ENCODE assay signal across 8 cellular contexts in the genomic region with DNA sequence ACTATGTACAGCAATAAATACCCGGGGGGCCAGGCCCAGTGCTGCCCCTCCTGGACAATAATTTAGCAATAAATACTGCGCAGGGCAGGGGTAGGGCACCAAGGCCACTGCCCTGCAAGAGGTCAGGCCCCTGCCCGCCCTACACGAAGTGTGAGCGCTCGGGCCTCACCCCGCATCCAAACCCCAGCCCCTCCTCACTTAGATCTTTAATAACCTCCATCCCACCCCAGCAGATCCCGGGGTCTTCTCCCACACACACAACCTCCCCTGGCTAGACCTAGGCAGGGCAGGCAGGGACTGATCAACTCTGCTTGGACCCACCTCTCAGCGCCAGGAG. TPM values are rescaled to one million over a fixed set of nuclear protein-coding genes. Genes with fewer than 3 reads are reported as not detected.
DNase-seq lines count a peak whose midpoint lies in the region; ATAC-seq, FAIRE-seq and TF ChIP-seq lines count a peak whose summit lies in the region.
"Not testable (repeated sequence)": the region's sequence is repeated elsewhere in the genome, so short reads cannot be mapped to it uniquely, and the experiment has no call there.

No MANE protein-coding gene starts in this region.

- H3K27me3 ChIP-seq in HCT116 (ENCODE audit: insufficient read depth, low read length); K562 (ENCODE audit: control insufficient read depth in 2 of 2, insufficient read depth in 2 of 2, low read length in 2 of 2); left ventricle myocardium inferior (ENCODE audit: low read depth); neuron (ENCODE audit: insufficient read depth, low read length); testis: not testable (repeated sequence)

- not testable (repeated sequence) for H3K9me2 ChIP-seq in HCT116 (ENCODE audit: insufficient read depth)

- peak overlapping the region; percentile 21 to 67; a peak in 3 of 4 replicates for H3K4me3 ChIP-seq in HCT116 (replicated peaks in 1 of 2; ENCODE audit: low read depth in 1 of 2, low read length in 2 of 2)
- H3K4me3 ChIP-seq in K562 = peak overlapping the region; percentile 91
- peak overlapping the region; percentile 90 for H3K4me3 ChIP-seq in left ventricle myocardium inferior
- peak overlapping the region; percentile 66 for H3K4me3 ChIP-seq in neuron (ENCODE audit: low read length)
- H3K4me3 ChIP-seq in testis = peak overlapping the region; percentile 67 to 87

- 21% methylated on average over 8 of the region's 9 CpGs for WGBS in K562 (ENCODE audit: insufficient coverage, low coverage, missing lambda C conversion rate)
- WGBS in testis, 2 donors = 22 to 29% methylated on average over 8 to 9 of the region's 9 CpGs

- H3K27me3 Mint-ChIP-seq in T-cell = not testable (repeated sequence)

- not testable (repeated sequence) for DNase-seq in HCT116 (ENCODE audit: low read depth, low spot score); K562 (ENCODE audit: extremely low read depth in 1 of 4, low spot score in 3 of 4); left ventricle myocardium inferior; testis
- DNase-seq in T-cell = peak in 1 of 34 experiments; percentile 27

- not testable (repeated sequence) for TF ChIP-seq CTCF in HCT116 (IDR thresholded peaks at IDR 0.05 in 2 of 3, conservative IDR thresholded peaks at IDR 0.05 in 1 of 3; ENCODE audit: borderline replicate concordance in 1 of 3, insufficient read depth in 1 of 3, low read depth in 2 of 3, low read length in 2 of 3); K562 (IDR thresholded peaks at IDR 0.05 in 2 of 3, conservative IDR thresholded peaks at IDR 0.05 in 1 of 3; ENCODE audit: insufficient read depth in 2 of 3, low read depth in 1 of 3, low read length in 3 of 3); testis (IDR thresholded peaks at IDR 0.05)
- peak; percentile 10 for TF ChIP-seq CTCF in left ventricle myocardium inferior (IDR thresholded peaks at IDR 0.05; ENCODE audit: borderline replicate concordance)

- not testable (repeated sequence) for H3K9me3 Mint-ChIP-seq in T-cell

- H3K4me2 ChIP-seq in HCT116 (ENCODE audit: low read length) (peak overlapping the region; percentile 82), K562 (ENCODE audit: insufficient read depth, low read length) (peak overlapping the region; percentile 96)

- H3K4me1 ChIP-seq in HCT116 (ENCODE audit: control insufficient read depth in 1 of 2, insufficient read depth in 2 of 2, low read length in 2 of 2) (peaks cover 24 to 46% of the 10 kb centered on the region in 2 experiments), K562 (replicated peaks in 1 of 2; ENCODE audit: control insufficient read depth in 2 of 2, insufficient read depth in 2 of 2, low read length in 2 of 2) (peaks cover 37 to 90% of the 10 kb centered on the region in 2 experiments), left ventricle myocardium inferior (peaks cover 59% of the 10 kb centered on the region), neuron (ENCODE audit: insufficient read depth, low read length) (peaks cover 13% of the 10 kb centered on the region), testis (peaks cover 21% of the 10 kb centered on the region)

- TF ChIP-seq EP300 in K562 (IDR thresholded peaks at IDR 0.05; ENCODE audit: low read length) = not testable (repeated sequence)

- peaks cover 14% of the 10 kb centered on the region for H3K36me3 Mint-ChIP-seq in T-cell

- intact Hi-C loops in HCT116 (cut with micrococcal nuclease); K562 (cut with micrococcal nuclease); left ventricle myocardium inferior (cut with micrococcal nuclease); testis (cut with DNase I; ENCODE audit: low total_unique reads): not testable (repeated sequence)

- POLR2A ChIA-PET in HCT116 (lab: Charles Lee); T-cell (lab: Charles Lee): not testable (repeated sequence)
- POLR2A ChIA-PET in K562 (lab: Yijun Ruan, JAX) = interaction anchor here (1.0 kb wide), 1 partner anchor 32 kb away, joined by 4 read pairs; no protein-coding TSS in a partner anchor

- H2AFZ ChIP-seq in HCT116 (ENCODE audit: low read depth, low read length, poor library complexity, severe bottlenecking); K562 (ENCODE audit: low read depth, low read length); neuron (ENCODE audit: low read depth, low read length): not testable (repeated sequence)

- H4K20me1 ChIP-seq in HCT116 (ENCODE audit: insufficient read depth) = not testable (repeated sequence)
- H4K20me1 ChIP-seq in K562 (replicated peaks; ENCODE audit: control insufficient read depth, insufficient read depth, low read length) = peaks cover 18% of the 10 kb centered on the region; the same call in 1 of the 2 replicates

- peaks cover 84% of the 10 kb centered on the region for H3K79me2 ChIP-seq in HCT116 (ENCODE audit: insufficient read depth, low read length)
- H3K79me2 ChIP-seq in K562 (ENCODE audit: control insufficient read depth, insufficient read depth, low read length) = peaks cover 74% of the 10 kb centered on the region

- peak overlapping the region; percentile 83 to 88 (median 85) for H3K4me3 Mint-ChIP-seq in T-cell

- not testable (repeated sequence) for H3K9ac ChIP-seq in HCT116 (ENCODE audit: low read length)
- peak overlapping the region in 1 of 2 experiments; percentile 73; a peak in 1 of 4 replicates for H3K9ac ChIP-seq in K562 (ENCODE audit: insufficient read depth in 1 of 2, low read depth in 2 of 2, low read length in 2 of 2)

- not testable (repeated sequence) for BruUV-seq in HCT116 (replicated peaks; lab: Mats Ljungman, UMichigan); K562 (replicated peaks; lab: Mats Ljungman, UMichigan)

- not testable (repeated sequence) for H3K9me3 ChIP-seq in HCT116 (ENCODE audit: control insufficient read depth in 1 of 2, insufficient read depth in 1 of 2, low read depth in 1 of 2, low read length in 2 of 2); K562 (replicated peaks; ENCODE audit: control insufficient read depth, insufficient read depth, low read depth, low read length); left ventricle myocardium inferior (replicated peaks); neuron (ENCODE audit: low read length); testis

- peaks cover 20 to 32% (median 26%) of the 10 kb centered on the region in 3 donors for H3K4me1 Mint-ChIP-seq in T-cell

- TF ChIP-seq POLR2A in HCT116 (IDR thresholded peaks at IDR 0.05; ENCODE audit: borderline replicate concordance, extremely low read depth, insufficient read depth, insufficient read length); K562 (conservative IDR thresholded peaks at IDR 0.05); testis (IDR thresholded peaks at IDR 0.05): not testable (repeated sequence)

- peak overlapping the region; percentile 86 to 87 for H3K27ac Mint-ChIP-seq in T-cell

- FAIRE-seq in K562 (lab: Jason Lieb, UNC) = peak; percentile 64

- H3K9me1 ChIP-seq in K562 (ENCODE audit: control insufficient read depth, insufficient read depth, low read length) = not testable (repeated sequence)

- not testable (repeated sequence) for H3K27ac ChIP-seq in HCT116 (ENCODE audit: low read depth, low read length); K562 (ENCODE audit: extremely low read depth, low read depth, low read length); testis
- peak overlapping the region; percentile 79 for H3K27ac ChIP-seq in left ventricle myocardium inferior (replicated peaks)

- peaks cover 34 to 65% of the 10 kb centered on the region in 2 experiments; a peak in 3 of 4 replicates for H3K36me3 ChIP-seq in HCT116 (ENCODE audit: control insufficient read depth in 1 of 2, insufficient read depth in 2 of 2, low read length in 2 of 2)
- peaks cover 75% of the 10 kb centered on the region for H3K36me3 ChIP-seq in K562 (ENCODE audit: control insufficient read depth, insufficient read depth, low read length)
- H3K36me3 ChIP-seq in left ventricle myocardium inferior = peaks cover 57% of the 10 kb centered on the region
- peaks cover 41% of the 10 kb centered on the region for H3K36me3 ChIP-seq in neuron (ENCODE audit: insufficient read depth, low read length)
- not testable (repeated sequence) for H3K36me3 ChIP-seq in testis (ENCODE audit: low read depth, missing control alignments)

- peak; percentile 15 for ATAC-seq in GM18498 (IDR thresholded peaks at IDR 0.05; ENCODE audit: unreplicated experiment)
- peak; percentile 41 for ATAC-seq in HCT116
- peak; percentile 9 for ATAC-seq in HG03439 (IDR thresholded peaks at IDR 0.05; ENCODE audit: unreplicated experiment)
- peak in 3 of 4 experiments; percentile 16 to 51 (median 18) for ATAC-seq in T-cell (replicated peaks in 1 of 4)
- peak; percentile 5 for ATAC-seq in K562

- RAD21 ChIA-PET in HCT116 (lab: Charles Lee; ENCODE audit: low non-redundant PET in 1 of 2, low total read pairs in 2 of 2, uncharacterized antibody in 2 of 2, unreplicated experiment in 2 of 2) = not testable (repeated sequence)

- in situ Hi-C loops in K562 (cut with MboI) = not testable (repeated sequence)

- not testable (repeated sequence) for TF ChIP-seq RAD21 in HCT116 (IDR thresholded peaks at IDR 0.05; ENCODE audit: low read depth); K562 (CRISPR knock-in tag; conservative IDR thresholded peaks at IDR 0.05 in 1 of 2, IDR thresholded peaks at IDR 0.05 in 1 of 2)

- CTCF ChIA-PET in HCT116 (lab: Charles Lee); T-cell (lab: Charles Lee); K562 (lab: Yijun Ruan, JAX; ENCODE audit: low intra/inter-chr PET ratio): not testable (repeated sequence)

RNA-seq across cellular contexts. Expression of gene SIRT7, which starts 0.3 kb away (rescaled TPM):
- 62.6 TPM for total RNA-seq in HCT116 (2021; ENCODE audit: unreplicated experiment)
- polyA plus RNA-seq in HCT116 (2012) = 43.7 and 50.8 TPM in 2 replicates
- total RNA-seq in T-cell = 10 to 100 TPM; 54.3 to 96.2 (median 77.4) TPM
- 90.9 and 205 TPM in 2 replicates for total RNA-seq in K562 (2011; cell fraction: chromatin; rRNA removed; ENCODE audit: low replicate concordance)
- total RNA-seq in K562 (2011; cell fraction: nucleolus; rRNA removed) = 97.4 and 110 TPM in 2 replicates
- total RNA-seq in K562 (2011; cell fraction: nucleoplasm; rRNA removed) = 93.3 and 125 TPM in 2 replicates
- 42.2 and 49.3 TPM in 2 replicates for total RNA-seq in K562 (2014; rRNA removed)
- 9.0 and 9.8 TPM in 2 replicates for total RNA-seq in K562 (2014; rRNA removed; fragmentation: Illumina TruSeq; extraction: Trizol)
- total RNA-seq in K562 (2015; rRNA removed; fragmentation: Illumina TruSeq; extraction: Trizol) = 23.6 and 24.6 TPM in 2 replicates
- 35.7 and 44.1 TPM in 2 replicates for total RNA-seq in K562 (2021)
- polyA plus RNA-seq in K562 (2011; rRNA removed) = 9.3 and 11.7 TPM in 2 replicates
- 11.2 and 16.2 TPM in 2 replicates for polyA plus RNA-seq in K562 (2011; cell fraction: cytosol; rRNA removed)
- 56.9 and 86.9 TPM in 2 replicates for polyA plus RNA-seq in K562 (2011; cell fraction: nucleus; rRNA removed)
- 36.1 and 36.9 TPM in 2 replicates for polyA plus RNA-seq in K562 (2012)
- 20.3 and 25.7 TPM in 2 replicates for polyA plus RNA-seq in K562 (2014; fragmentation: Illumina TruSeq; extraction: Trizol)
- polyA plus RNA-seq in K562 (2014; fragmentation: Nextera tagmentation; extraction: Ambion mirVana) = 1 to 10 TPM; 1.6 to 2.0 TPM
- 43.9 and 54.8 TPM in 2 replicates for polyA plus RNA-seq in K562 (2014; rRNA removed)
- polyA minus RNA-seq in K562 (2011; rRNA and poly(A)+ RNA removed) = 18.7 and 21.5 TPM in 2 replicates
- polyA minus RNA-seq in K562 (2011; cell fraction: cytosol; rRNA and poly(A)+ RNA removed) = 22.3 and 25.1 TPM in 2 replicates
- 27.7 and 31.4 TPM in 2 replicates for polyA minus RNA-seq in K562 (2011; cell fraction: nucleus; rRNA and poly(A)+ RNA removed)
- 8.5 TPM for total RNA-seq in left ventricle myocardium inferior
- total RNA-seq in testis = 10 to 100 TPM; 48.4 to 59.3 TPM
- 34.1 TPM for polyA plus RNA-seq in testis (ENCODE audit: insufficient read depth, low read depth, low replicate concordance)

RNA-seq across cellular contexts. Expression of gene PCYT2, which starts 7.1 kb away (rescaled TPM):
- total RNA-seq in HCT116 (2021; ENCODE audit: unreplicated experiment) (51.5 TPM), T-cell (10 to 100 TPM; 24.5 to 55.2 (median 48.2) TPM), K562 (2014; rRNA removed) (123 and 139 TPM in 2 replicates), K562 (2014; rRNA removed; fragmentation: Illumina TruSeq; extraction: Trizol) (42.7 and 57.5 TPM in 2 replicates), K562 (2015; rRNA removed; fragmentation: Illumina TruSeq; extraction: Trizol) (81.7 and 82.5 TPM in 2 replicates), K562 (2021) (125 and 134 TPM in 2 replicates), left ventricle myocardium inferior (48.1 TPM), testis (100 to 1,000 TPM; 171 to 438 TPM)
- 44.1 and 45.7 TPM in 2 replicates for polyA plus RNA-seq in HCT116 (2012)
- total RNA-seq in K562 (2011; cell fraction: chromatin; rRNA removed; ENCODE audit: low replicate concordance) = 142 and 422 TPM in 2 replicates
- total RNA-seq in K562 (2011; cell fraction: nucleolus; rRNA removed) = 366 and 427 TPM in 2 replicates
- 182 and 225 TPM in 2 replicates for total RNA-seq in K562 (2011; cell fraction: nucleoplasm; rRNA removed)
- polyA plus RNA-seq in K562 (2011; rRNA removed) (71.5 and 97.8 TPM in 2 replicates), K562 (2014; fragmentation: Illumina TruSeq; extraction: Trizol) (83.7 and 95.3 TPM in 2 replicates), K562 (2014; fragmentation: Nextera tagmentation; extraction: Ambion mirVana) (1 to 10 TPM in 1 of 2 experiments, under 1 TPM in 1; 0.92 to 1.6 TPM), K562 (2014; rRNA removed) (131 and 133 TPM in 2 replicates), testis (ENCODE audit: insufficient read depth, low read depth, low replicate concordance) (488 TPM)
- 77.5 and 97.1 TPM in 2 replicates for polyA plus RNA-seq in K562 (2011; cell fraction: cytosol; rRNA removed)
- 473 and 533 TPM in 2 replicates for polyA plus RNA-seq in K562 (2011; cell fraction: nucleus; rRNA removed)
- 94.8 and 147 TPM in 2 replicates for polyA plus RNA-seq in K562 (2012)
- 48.7 and 49.2 TPM in 2 replicates for polyA minus RNA-seq in K562 (2011; rRNA and poly(A)+ RNA removed)
- polyA minus RNA-seq in K562 (2011; cell fraction: cytosol; rRNA and poly(A)+ RNA removed) = 35.6 and 49.0 TPM in 2 replicates
- polyA minus RNA-seq in K562 (2011; cell fraction: nucleus; rRNA and poly(A)+ RNA removed) = 127 and 186 TPM in 2 replicates

RNA-seq across cellular contexts. Expression of gene MAFG, which starts 9.2 kb away (rescaled TPM):
- total RNA-seq in HCT116 (2021; ENCODE audit: unreplicated experiment) = 46.8 TPM
- polyA plus RNA-seq in HCT116 (2012) = 29.0 and 32.9 TPM in 2 replicates
- 10 to 100 TPM; 10.6 to 24.8 (median 18.8) TPM for total RNA-seq in T-cell
- 86.9 and 142 TPM in 2 replicates for total RNA-seq in K562 (2011; cell fraction: chromatin; rRNA removed; ENCODE audit: low replicate concordance)
- total RNA-seq in K562 (2011; cell fraction: nucleolus; rRNA removed) = 78.0 and 85.0 TPM in 2 replicates
- 64.7 and 70.4 TPM in 2 replicates for total RNA-seq in K562 (2011; cell fraction: nucleoplasm; rRNA removed)
- total RNA-seq in K562 (2014; rRNA removed) = 27.3 and 30.1 TPM in 2 replicates
- 16.3 and 16.9 TPM in 2 replicates for total RNA-seq in K562 (2014; rRNA removed; fragmentation: Illumina TruSeq; extraction: Trizol)
- total RNA-seq in K562 (2015; rRNA removed; fragmentation: Illumina TruSeq; extraction: Trizol) = 23.6 and 24.9 TPM in 2 replicates
- total RNA-seq in K562 (2021) = 46.7 and 58.1 TPM in 2 replicates
- 22.4 and 31.8 TPM in 2 replicates for polyA plus RNA-seq in K562 (2011; rRNA removed)
- 35.6 and 35.9 TPM in 2 replicates for polyA plus RNA-seq in K562 (2011; cell fraction: cytosol; rRNA removed)
- 200 and 206 TPM in 2 replicates for polyA plus RNA-seq in K562 (2011; cell fraction: nucleus; rRNA removed)
- polyA plus RNA-seq in K562 (2012) = 32.4 and 47.9 TPM in 2 replicates
- 31.2 and 36.3 TPM in 2 replicates for polyA plus RNA-seq in K562 (2014; fragmentation: Illumina TruSeq; extraction: Trizol)
- 1 to 10 TPM; 1.1 to 2.8 TPM for polyA plus RNA-seq in K562 (2014; fragmentation: Nextera tagmentation; extraction: Ambion mirVana)
- 44.8 and 46.7 TPM in 2 replicates for polyA plus RNA-seq in K562 (2014; rRNA removed)
- 10.6 and 14.3 TPM in 2 replicates for polyA minus RNA-seq in K562 (2011; rRNA and poly(A)+ RNA removed)
- 12.7 and 17.1 TPM in 2 replicates for polyA minus RNA-seq in K562 (2011; cell fraction: cytosol; rRNA and poly(A)+ RNA removed)
- 15.9 and 20.3 TPM in 2 replicates for polyA minus RNA-seq in K562 (2011; cell fraction: nucleus; rRNA and poly(A)+ RNA removed)
- 24.3 TPM for total RNA-seq in left ventricle myocardium inferior
- 10 to 100 TPM; 31.7 to 36.9 TPM for total RNA-seq in testis
- 21.8 TPM for polyA plus RNA-seq in testis (ENCODE audit: insufficient read depth, low read depth, low replicate concordance)

RNA-seq across cellular contexts. Expression of gene NPB, which starts 16.3 kb away (rescaled TPM):
- total RNA-seq in HCT116 (2021; ENCODE audit: unreplicated experiment) (1.2 TPM), T-cell (under 1 TPM; 0.16 to 0.51 (median 0.41) TPM), K562 (2014; rRNA removed) (0.14 and 0.57 TPM in 2 replicates), K562 (2014; rRNA removed; fragmentation: Illumina TruSeq; extraction: Trizol) (0.07 TPM in 1 of 2 replicates, not detected in the other), K562 (2015; rRNA removed; fragmentation: Illumina TruSeq; extraction: Trizol) (0.07 and 0.30 TPM in 2 replicates), K562 (2021) (0.53 and 0.65 TPM in 2 replicates), left ventricle myocardium inferior (0.19 TPM), testis (10 to 100 TPM; 22.7 to 27.3 TPM)
- polyA plus RNA-seq in HCT116 (2012) = 0.56 and 0.90 TPM in 2 replicates
- total RNA-seq in K562 (2011; cell fraction: chromatin; rRNA removed; ENCODE audit: low replicate concordance) = 0.86 and 1.5 TPM in 2 replicates
- total RNA-seq in K562 (2011; cell fraction: nucleolus; rRNA removed) = 1.3 TPM in 2 replicates
- 1.2 and 1.4 TPM in 2 replicates for total RNA-seq in K562 (2011; cell fraction: nucleoplasm; rRNA removed)
- polyA plus RNA-seq in K562 (2011; rRNA removed) (0.03 and 0.07 TPM in 2 replicates), K562 (2014; fragmentation: Illumina TruSeq; extraction: Trizol) (0.07 TPM in 1 of 2 replicates, not detected in the other), K562 (2014; fragmentation: Nextera tagmentation; extraction: Ambion mirVana) (under 1 TPM; 0.43 to 0.61 TPM), K562 (2014; rRNA removed) (0.07 TPM in 1 of 2 replicates, not detected in the other), testis (ENCODE audit: insufficient read depth, low read depth, low replicate concordance) (1.8 TPM)
- 0.06 and 0.88 TPM in 2 replicates for polyA plus RNA-seq in K562 (2011; cell fraction: cytosol; rRNA removed)
- polyA plus RNA-seq in K562 (2011; cell fraction: nucleus; rRNA removed) = 0.26 TPM in 1 of 2 replicates, not detected in the other
- 0.52 TPM in 1 of 2 replicates, not detected in the other for polyA plus RNA-seq in K562 (2012)
- polyA minus RNA-seq in K562 (2011; rRNA and poly(A)+ RNA removed) = 0.21 TPM in 2 replicates
- polyA minus RNA-seq in K562 (2011; cell fraction: cytosol; rRNA and poly(A)+ RNA removed) = not detected in 2 replicates
- polyA minus RNA-seq in K562 (2011; cell fraction: nucleus; rRNA and poly(A)+ RNA removed) = 0.40 and 0.78 TPM in 2 replicates

RNA-seq across cellular contexts. Expression of gene PYCR1, which starts 18.8 kb away (rescaled TPM):
- total RNA-seq in HCT116 (2021; ENCODE audit: unreplicated experiment) = 396 TPM
- 376 and 456 TPM in 2 replicates for polyA plus RNA-seq in HCT116 (2012)
- total RNA-seq in T-cell = 10 to 100 TPM in 2 of 5 donors, 1 to 10 TPM in 2, under 1 TPM in 1; 0.93 to 15.4 (median 8.2) TPM
- total RNA-seq in K562 (2011; cell fraction: chromatin; rRNA removed; ENCODE audit: low replicate concordance) = 35.2 and 129 TPM in 2 replicates
- 138 and 157 TPM in 2 replicates for total RNA-seq in K562 (2011; cell fraction: nucleolus; rRNA removed)
- 86.4 and 88.3 TPM in 2 replicates for total RNA-seq in K562 (2011; cell fraction: nucleoplasm; rRNA removed)
- total RNA-seq in K562 (2014; rRNA removed) = 215 and 290 TPM in 2 replicates
- 72.4 and 95.4 TPM in 2 replicates for total RNA-seq in K562 (2014; rRNA removed; fragmentation: Illumina TruSeq; extraction: Trizol)
- total RNA-seq in K562 (2015; rRNA removed; fragmentation: Illumina TruSeq; extraction: Trizol) = 120 and 126 TPM in 2 replicates
- total RNA-seq in K562 (2021) = 302 and 328 TPM in 2 replicates
- polyA plus RNA-seq in K562 (2011; rRNA removed) = 188 and 273 TPM in 2 replicates
- polyA plus RNA-seq in K562 (2011; cell fraction: cytosol; rRNA removed) = 301 and 524 TPM in 2 replicates
- polyA plus RNA-seq in K562 (2011; cell fraction: nucleus; rRNA removed) = 256 and 278 TPM in 2 replicates
- 283 and 370 TPM in 2 replicates for polyA plus RNA-seq in K562 (2012)
- 183 and 278 TPM in 2 replicates for polyA plus RNA-seq in K562 (2014; fragmentation: Illumina TruSeq; extraction: Trizol)
- 10 to 100 TPM; 11.7 to 18.6 TPM for polyA plus RNA-seq in K562 (2014; fragmentation: Nextera tagmentation; extraction: Ambion mirVana)
- 270 and 349 TPM in 2 replicates for polyA plus RNA-seq in K562 (2014; rRNA removed)
- polyA minus RNA-seq in K562 (2011; rRNA and poly(A)+ RNA removed) = 107 and 155 TPM in 2 replicates
- polyA minus RNA-seq in K562 (2011; cell fraction: cytosol; rRNA and poly(A)+ RNA removed) = 127 and 130 TPM in 2 replicates
- polyA minus RNA-seq in K562 (2011; cell fraction: nucleus; rRNA and poly(A)+ RNA removed) = 35.5 and 52.4 TPM in 2 replicates
- total RNA-seq in left ventricle myocardium inferior = 3.8 TPM
- total RNA-seq in testis = 10 to 100 TPM; 13.8 to 19.2 TPM
- 28.9 TPM for polyA plus RNA-seq in testis (ENCODE audit: insufficient read depth, low read depth, low replicate concordance)
